Comparison of ENCODE assay signal across 27 cellular contexts in the genomic region with DNA sequence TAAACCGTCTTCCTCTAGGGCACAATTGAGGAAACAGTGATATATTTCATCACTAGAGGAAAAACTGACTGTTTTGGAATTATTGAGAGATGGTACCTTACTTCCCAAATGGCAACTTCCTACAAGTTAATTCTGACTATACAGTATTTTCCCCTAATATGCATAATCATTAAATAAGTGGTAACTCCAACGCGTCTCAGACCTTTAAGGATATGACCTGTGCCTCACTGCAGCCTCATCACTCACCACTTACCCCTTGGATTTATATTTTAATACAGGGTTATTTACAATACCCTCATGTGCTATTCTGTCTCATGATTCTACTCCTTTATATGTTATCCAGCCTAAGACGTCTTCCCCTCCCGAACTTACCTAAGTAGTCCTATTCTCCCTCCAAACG.
"Had no signal": no experiment of that assay in that cellular context is flagged by ENCODE, and none has a peak within 500 bp of the region (broad histone marks: within the 10 kb centered on the region; RNA-seq: fewer than 3 reads in every experiment).

No MANE protein-coding gene starts in this region.

- H3K9me3 ChIP-seq: MG63, Peyer's patch, SJCRH30, SK-N-SH had no signal

- H3K4me3 ChIP-seq: cardiac muscle cell, MG63, Peyer's patch, SJCRH30 had no signal

- H3K4me1 ChIP-seq: Peyer's patch, SJCRH30 had no signal

- H3K4me3 Mint-ChIP-seq: activated B cell treated with CpG ODN at 0.5 μM for 24 hours; activated CD4-positive, alpha-beta T cell treated with anti-CD3 and anti-CD28 coated beads, Interleukin-2, amount 10 ng/mL, durations not matched to agents 24 days and 14 days; activated CD8-positive, alpha-beta memory T cell treated with anti-CD3 and anti-CD28 coated beads, Interleukin-2, amount 10 ng/mL, durations not matched to agents 7 days and 5 days; activated T-cell treated with anti-CD3 and anti-CD28 coated beads, Interleukin-2, amount 50 U/mL, for 24 hours; activated T-helper 1 cell treated with anti-CD3 and anti-CD28 coated beads, Interleukin-12 subunit alpha, Interleukin-12 subunit beta, Interleukin-2, Interleukin-4 antibody, amounts not matched to agents 30 ng/mL and 10 ng/mL and 1 ng/mL, durations not matched to agents 14 hours and 24 hours and 36 hours had no signal

- H3K27me3 Mint-ChIP-seq: activated B cell treated with CpG ODN at 0.5 μM for 24 hours; activated CD4-positive, alpha-beta T cell treated with anti-CD3 and anti-CD28 coated beads, Interleukin-2, amount 10 ng/mL, durations not matched to agents 24 days and 14 days; activated CD8-positive, alpha-beta memory T cell treated with anti-CD3 and anti-CD28 coated beads, Interleukin-2, amount 10 ng/mL, durations not matched to agents 7 days and 5 days; activated T-cell treated with anti-CD3 and anti-CD28 coated beads, Interleukin-2, amount 50 U/mL, for 24 hours had no signal

- DNase-seq: activated B cell treated with CpG ODN at 0.5 μM for 24 hours; activated CD4-positive, alpha-beta T cell treated with anti-CD3 and anti-CD28 coated beads for 1 hour; activated CD4-positive, alpha-beta T cell treated with anti-CD3 and anti-CD28 coated beads, Interleukin-2, amount 10 ng/mL, durations not matched to agents 24 days and 14 days; activated CD4-positive, alpha-beta T cell treated with anti-CD3 and anti-CD28 coated beads, Interleukin-2, amount 50 U/mL, for 48 hours; activated CD8-positive, alpha-beta memory T cell treated with anti-CD3 and anti-CD28 coated beads, Interleukin-2, amount 10 ng/mL, durations not matched to agents 7 days and 5 days; activated effector memory CD4-positive, alpha-beta T cell treated with anti-CD3 and anti-CD28 coated beads, Interleukin-2, amount 50 U/mL, for 16 hours; activated naive CD4-positive, alpha-beta T cell treated with Interleukin-2 at 50 U/mL for 16 hours; activated T-cell treated with anti-CD3 and anti-CD28 coated beads, Interleukin-2, amount 50 U/mL, for 24 hours; brain microvascular endothelial cell; MG63; NCI-H1048; NCI-H146; NCI-H187 treated with DMSO at 0.1 percent for 48 hours; NCI-H2081 treated with DMSO at 0.1 percent for 48 hours; NCI-H446; NCI-H524; Peyer's patch; Right ventricle myocardium superior; SJCRH30; SK-N-SH; T-helper 1 cell; T-helper 9 cell had no signal

- H3K9me3 Mint-ChIP-seq: activated B cell treated with CpG ODN at 0.5 μM for 24 hours; activated CD4-positive, alpha-beta T cell treated with anti-CD3 and anti-CD28 coated beads, Interleukin-2, amount 10 ng/mL, durations not matched to agents 24 days and 14 days; activated naive CD4-positive, alpha-beta T cell treated with anti-CD3 and anti-CD28 coated beads, Interleukin-2, amount 50 U/mL, for 72 hours; activated T-cell treated with anti-CD3 and anti-CD28 coated beads, Interleukin-2, amount 50 U/mL, for 24 hours; activated T-helper 1 cell treated with anti-CD3 and anti-CD28 coated beads, Interleukin-12 subunit alpha, Interleukin-12 subunit beta, Interleukin-2, Interleukin-4 antibody, amounts not matched to agents 30 ng/mL and 10 ng/mL and 1 ng/mL, durations not matched to agents 14 hours and 24 hours and 36 hours had no signal

- H3K27ac ChIP-seq: brain microvascular endothelial cell, cardiac muscle cell, KMS-11, Peyer's patch, RWPE1, SJCRH30 had no signal

- H3K27me3 ChIP-seq: brain microvascular endothelial cell, cardiac muscle cell, MG63, Peyer's patch, SJCRH30 had no signal

- ATAC-seq: activated CD8-positive, alpha-beta memory T cell treated with anti-CD3 and anti-CD28 coated beads, Interleukin-2, amount 10 ng/mL, durations not matched to agents 7 days and 5 days; activated naive CD4-positive, alpha-beta T cell treated with anti-CD3 and anti-CD28 coated beads, Interleukin-2, amount 50 U/mL, for 72 hours had no signal

- H3K36me3 ChIP-seq: brain microvascular endothelial cell, cardiac muscle cell, Peyer's patch had no signal

- H3K27ac Mint-ChIP-seq: activated B cell treated with CpG ODN at 0.5 μM for 24 hours; activated CD4-positive, alpha-beta T cell treated with anti-CD3 and anti-CD28 coated beads, Interleukin-2, amount 10 ng/mL, durations not matched to agents 24 days and 14 days; activated CD8-positive, alpha-beta memory T cell treated with anti-CD3 and anti-CD28 coated beads, Interleukin-2, amount 10 ng/mL, durations not matched to agents 7 days and 5 days; activated naive CD4-positive, alpha-beta T cell treated with anti-CD3 and anti-CD28 coated beads, Interleukin-2, amount 50 U/mL, for 72 hours; activated T-cell treated with anti-CD3 and anti-CD28 coated beads, Interleukin-2, amount 50 U/mL, for 24 hours; activated T-helper 1 cell treated with anti-CD3 and anti-CD28 coated beads, Interleukin-12 subunit alpha, Interleukin-12 subunit beta, Interleukin-2, Interleukin-4 antibody, amounts not matched to agents 30 ng/mL and 10 ng/mL and 1 ng/mL, durations not matched to agents 14 hours and 24 hours and 36 hours had no signal
